Comparison of ENCODE assay signal across 23 cellular contexts in the genomic region with DNA sequence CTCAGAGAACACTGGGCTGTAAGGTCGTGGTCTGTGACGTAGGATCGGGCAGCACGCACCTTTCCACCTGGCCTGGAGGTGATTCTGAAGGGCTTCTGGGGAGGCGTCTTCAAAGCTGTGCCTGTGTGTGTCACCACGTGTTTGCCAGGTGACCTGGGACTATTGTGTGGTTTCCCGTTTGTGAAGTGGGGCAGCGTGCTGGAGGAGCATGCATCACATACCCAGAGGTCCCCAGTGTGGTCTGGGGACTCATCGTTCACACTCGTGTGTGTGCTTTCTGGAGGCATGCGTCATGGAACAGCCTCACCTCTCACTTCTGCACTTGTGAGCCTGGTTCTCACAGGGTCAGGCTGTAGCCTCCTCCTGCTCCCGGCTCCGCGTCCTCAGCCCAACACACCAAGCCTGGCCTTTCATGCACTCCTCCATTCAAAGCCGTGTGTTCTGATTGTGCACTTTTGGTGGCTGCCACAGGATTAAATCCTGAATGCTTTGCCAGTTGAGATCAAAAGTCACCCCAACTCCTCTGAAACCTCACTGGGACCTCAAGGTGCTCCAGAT.
A peak's percentile ranks its signal among the peaks of the same experiment; 100 is the strongest.
DNase-seq lines count a peak whose midpoint lies in the region; ATAC-seq, FAIRE-seq and TF ChIP-seq lines count a peak whose summit lies in the region.
"Had no signal": no experiment of that assay in that cellular context is flagged by ENCODE, and none has a peak within 500 bp of the region (broad histone marks: within the 10 kb centered on the region; RNA-seq: fewer than 3 reads in every experiment).

No MANE protein-coding gene starts in this region.

- no peak overlapping the region for H3K4me3 ChIP-seq in K562
- H3K4me3 ChIP-seq: A549, SJCRH30 had no signal

- H3K4me2 ChIP-seq in K562 (ENCODE audit: insufficient read depth, low read length), result no peak overlapping the region
- H3K4me2 ChIP-seq: A549 had no signal

- no peak overlapping the region for H3K27ac ChIP-seq in K562 (ENCODE audit: extremely low read depth, low read depth, low read length)
- H3K27ac ChIP-seq: A549, HL-60, RWPE1, SJCRH30 had no signal

- H3K9me3 ChIP-seq in K562 (replicated peaks; ENCODE audit: control insufficient read depth, insufficient read depth, low read depth, low read length), result no peaks in the 10 kb centered on the region

- ATAC-seq in K562 (no peak), GM18520 (IDR thresholded peaks at IDR 0.05; ENCODE audit: unreplicated experiment) (no peak)
- ATAC-seq: A549, PC-3 had no signal

- peaks cover 0 to 14% of the 10 kb centered on the region in 2 experiments; a peak in 1 of 5 replicates for H3K4me1 ChIP-seq in K562 (replicated peaks in 1 of 2; ENCODE audit: control insufficient read depth in 2 of 2, insufficient read depth in 2 of 2, low read length in 2 of 2)
- H3K4me1 ChIP-seq: A549, SJCRH30 had no signal

- no peak for TF ChIP-seq RAD21 in K562 (CRISPR knock-in tag; conservative IDR thresholded peaks at IDR 0.05 in 1 of 2, IDR thresholded peaks at IDR 0.05 in 1 of 2)

- no peaks in the 10 kb centered on the region for H3K36me3 ChIP-seq in K562 (ENCODE audit: control insufficient read depth, insufficient read depth, low read length)
- H3K36me3 ChIP-seq: SJCRH30 had no signal

- no peak for TF ChIP-seq CTCF in K562 (IDR thresholded peaks at IDR 0.05 in 2 of 3, conservative IDR thresholded peaks at IDR 0.05 in 1 of 3; ENCODE audit: insufficient read depth in 2 of 3, low read depth in 1 of 3, low read length in 3 of 3)

- no peak overlapping the region for H3K9ac ChIP-seq in K562 (ENCODE audit: insufficient read depth in 1 of 2, low read depth in 2 of 2, low read length in 2 of 2)

- peaks cover 12 to 47% of the 10 kb centered on the region in 2 experiments for H3K27me3 ChIP-seq in K562 (ENCODE audit: control insufficient read depth in 2 of 2, insufficient read depth in 2 of 2, low read length in 2 of 2)
- H3K27me3 ChIP-seq: SJCRH30 had no signal

- H3K9me1 ChIP-seq in K562 (ENCODE audit: control insufficient read depth, insufficient read depth, low read length), result no peaks in the 10 kb centered on the region

- 2% methylated on average over 15 of the region's 15 CpGs for WGBS in K562 (ENCODE audit: insufficient coverage, low coverage, missing lambda C conversion rate)

- CTCF ChIA-PET in K562 (lab: Yijun Ruan, JAX; ENCODE audit: low intra/inter-chr PET ratio), result no interaction called here

- H2AFZ ChIP-seq in K562 (ENCODE audit: low read depth, low read length), result no peak overlapping the region

- POLR2A ChIA-PET in K562 (lab: Yijun Ruan, JAX), result interaction anchor here (0.7 kb wide), 1 partner anchor 22 kb away, joined by 3 read pairs; no protein-coding TSS in a partner anchor

- no peak for TF ChIP-seq EP300 in K562 (IDR thresholded peaks at IDR 0.05; ENCODE audit: low read length)

- H3K79me2 ChIP-seq in K562 (ENCODE audit: control insufficient read depth, insufficient read depth, low read length), result no peaks in the 10 kb centered on the region

- no peak for FAIRE-seq in K562 (lab: Jason Lieb, UNC)
- FAIRE-seq: A549, GM12891 had no signal

- no peak for TF ChIP-seq POLR2A in K562 (conservative IDR thresholded peaks at IDR 0.05)

- DNase-seq in stimulated activated CD4-positive, alpha-beta T cell treated with anti-CD3 and anti-CD28 coated beads, Interleukin-4, amount 100 ng/mL, for 1 hour, result peak; percentile 0
- no peak for DNase-seq in stimulated activated CD4-positive, alpha-beta T cell treated with anti-CD3 and anti-CD28 coated beads, Interleukin-4, amount 100 ng/mL, for 4 hours
- peak in 2 of 4 experiments; percentile 2 to 3 for DNase-seq in K562 (ENCODE audit: extremely low read depth in 1 of 4, low spot score in 3 of 4)
- DNase-seq in mesenteric fat pad (ENCODE audit: low spot score), result peak; percentile 83
- DNase-seq in NOMO-1 (lab: John Stamatoyannopoulos, UW; ENCODE audit: unreplicated experiment in 2 of 2), result no peak
- DNase-seq in iPS-NIHi11 (ENCODE audit: low spot score), result no peak
- DNase-seq: C1 segment of cervical spinal cord, DND-41, GDM1, GOT3, KBM-7, MV-4-11, NCI-H1436, NCI-H2029 treated with DMSO at 0.1 percent for 48 hours, NCI-H2171 treated with DMSO at 0.1 percent for 48 hours, NCI-H446 treated with DMSO at 0.1 percent for 48 hours, PC-3, SJCRH30 had no signal

- no TSS peak for BruUV-seq in K562 (replicated peaks; lab: Mats Ljungman, UMichigan)

- in situ Hi-C loops in K562 (cut with MboI), result no loop called here

- intact Hi-C loops in K562 (cut with micrococcal nuclease), result no loop called here

- 0 out of 2 replicates have a peak, but pooled peaks cover 4% of the 10 kb centered on the region for H4K20me1 ChIP-seq in K562 (replicated peaks; ENCODE audit: control insufficient read depth, insufficient read depth, low read length)

TF ChIP-seq in K562, 482 proteins besides CTCF, POLR2A, EP300 and RAD21 (continues in another document):
- TF ChIP-seq, protein P1, sequence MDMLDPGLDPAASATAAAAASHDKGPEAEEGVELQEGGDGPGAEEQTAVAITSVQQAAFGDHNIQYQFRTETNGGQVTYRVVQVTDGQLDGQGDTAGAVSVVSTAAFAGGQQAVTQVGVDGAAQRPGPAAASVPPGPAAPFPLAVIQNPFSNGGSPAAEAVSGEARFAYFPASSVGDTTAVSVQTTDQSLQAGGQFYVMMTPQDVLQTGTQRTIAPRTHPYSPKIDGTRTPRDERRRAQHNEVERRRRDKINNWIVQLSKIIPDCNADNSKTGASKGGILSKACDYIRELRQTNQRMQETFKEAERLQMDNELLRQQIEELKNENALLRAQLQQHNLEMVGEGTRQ (CRISPR knock-in tag; IDR thresholded peaks at IDR 0.05), result no peak
- TF ChIP-seq SMAD2 (IDR thresholded peaks at IDR 0.05; ENCODE audit: low read depth, low read length) (no peak), ZBED1 (IDR thresholded peaks at IDR 0.05) (no peak), POLR3G (IDR thresholded peaks at IDR 0.05; ENCODE audit: extremely low read depth, insufficient read length, insufficient replicate concordance) (no peak), RBM15 (IDR thresholded peaks at IDR 0.05; ENCODE audit: insufficient read depth, low read length) (no peak), SRSF9 (IDR thresholded peaks at IDR 0.05; ENCODE audit: borderline replicate concordance, low read depth, low read length) (no peak), FUS (optimal IDR thresholded peaks at IDR 0.05; ENCODE audit: low read depth, low read length) (no peak), RCOR1 (IDR thresholded peaks at IDR 0.05; ENCODE audit: borderline replicate concordance in 1 of 2, low read depth in 2 of 2, low read length in 2 of 2) (no peak), L3MBTL2 (IDR thresholded peaks at IDR 0.05) (peak; percentile 56), SP1 (CRISPR knock-in tag; IDR thresholded peaks at IDR 0.05) (no peak), ZNF717 (CRISPR knock-in tag; IDR thresholded peaks at IDR 0.05) (no peak), STAT5B (CRISPR knock-in tag; IDR thresholded peaks at IDR 0.05) (no peak), ELF4 (CRISPR knock-in tag; IDR thresholded peaks at IDR 0.05) (no peak), ZNF224 (CRISPR knock-in tag; IDR thresholded peaks at IDR 0.05) (no peak), SLC30A9 (CRISPR knock-in tag; IDR thresholded peaks at IDR 0.05) (no peak), ETV1 (tag; conservative IDR thresholded peaks at IDR 0.05; ENCODE audit: low read depth) (no peak)
- TF ChIP-seq, protein P2, sequence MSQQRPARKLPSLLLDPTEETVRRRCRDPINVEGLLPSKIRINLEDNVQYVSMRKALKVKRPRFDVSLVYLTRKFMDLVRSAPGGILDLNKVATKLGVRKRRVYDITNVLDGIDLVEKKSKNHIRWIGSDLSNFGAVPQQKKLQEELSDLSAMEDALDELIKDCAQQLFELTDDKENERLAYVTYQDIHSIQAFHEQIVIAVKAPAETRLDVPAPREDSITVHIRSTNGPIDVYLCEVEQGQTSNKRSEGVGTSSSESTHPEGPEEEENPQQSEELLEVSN (IDR thresholded peaks at IDR 0.05; ENCODE audit: borderline replicate concordance in 1 of 2, extremely low read depth in 1 of 2, insufficient read depth in 1 of 2, insufficient read length in 1 of 2, low read depth in 1 of 2, low read length in 1 of 2, poor library complexity in 1 of 2, severe bottlenecking in 1 of 2), result peak in 1 of 2 experiments; percentile 28

Comparison
In these comparisons a context has a peak if more than half of its experiments do, and no peak if none do; other contexts are left out.
1. DNase-seq: peak in stimulated activated CD4-positive, alpha-beta T cell treated with anti-CD3 and anti-CD28 coated beads, Interleukin-4, amount 100 ng/mL, for 1 hour (single experiment) and mesenteric fat pad (single experiment); none in stimulated activated CD4-positive, alpha-beta T cell treated with anti-CD3 and anti-CD28 coated beads, Interleukin-4, amount 100 ng/mL, for 4 hours (0 of 2), NOMO-1 (0 of 2) and iPS-NIHi11 (single experiment).